1 cellular context compared by ENCODE assay signal in the genomic region with DNA sequence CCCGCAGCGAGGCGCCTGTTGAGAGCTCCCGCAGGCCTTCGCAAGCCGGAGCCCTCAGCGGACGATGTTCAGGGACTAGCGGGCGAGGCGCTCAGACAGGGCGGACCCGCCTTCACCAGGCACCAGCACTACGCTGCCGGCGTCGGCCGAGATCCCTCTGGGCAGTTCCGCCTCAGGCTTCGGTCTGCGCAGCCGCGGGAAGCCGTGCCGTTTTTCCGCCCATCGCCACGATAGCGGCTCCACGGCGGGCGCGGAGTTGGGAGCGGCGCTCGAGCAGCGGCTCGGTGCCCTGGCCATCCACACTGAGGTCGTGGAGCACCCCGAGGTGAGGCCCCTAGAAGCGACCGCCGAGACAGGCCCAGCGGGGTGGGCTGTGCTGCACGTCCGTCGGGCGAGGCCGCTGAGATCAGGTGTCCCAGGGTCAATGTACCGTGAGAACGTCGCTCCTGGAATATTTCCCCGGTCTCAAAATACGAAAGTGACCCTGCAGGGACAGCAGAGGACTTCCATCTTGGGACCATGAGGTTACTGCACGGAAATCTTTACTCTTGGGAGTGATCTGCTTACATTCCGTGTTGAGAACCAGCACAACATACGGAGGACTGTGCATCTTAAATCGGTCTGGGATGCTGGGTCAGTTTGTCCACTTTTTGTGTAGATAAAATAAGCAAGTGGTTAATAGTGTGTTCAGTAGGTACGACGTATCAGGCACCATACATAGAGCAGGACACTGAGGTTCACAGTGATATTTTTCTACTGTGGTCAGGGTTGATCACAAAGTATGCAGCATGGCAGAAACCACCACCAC.
TF ChIP-seq lines count a peak whose summit lies in the region.

No MANE protein-coding gene starts in this region.

TF ChIP-seq in A549, 52 proteins besides CTCF, POLR2A, EP300 and RAD21 (continued from another document):
- TF ChIP-seq ZNF302 (CRISPR knock-in tag; IDR thresholded peaks at IDR 0.05) (no peak), RFX5 (IDR thresholded peaks at IDR 0.05) (no peak), EHF (CRISPR knock-in tag; IDR thresholded peaks at IDR 0.05) (0 out of 2 replicates have a peak, but pooled peaks have one; percentile 22), NR3C1 (IDR thresholded peaks at IDR 0.05) (no peak), JUN (IDR thresholded peaks at IDR 0.05) (peak; percentile 75 to 97; a peak in 4 of 5 replicates), NPAS2 (CRISPR knock-in tag; IDR thresholded peaks at IDR 0.05; ENCODE audit: borderline replicate concordance) (no peak), SREBF2 (IDR thresholded peaks at IDR 0.05) (no peak), BHLHE40 (IDR thresholded peaks at IDR 0.05; ENCODE audit: low read depth, low read length) (no peak), KDM1A (IDR thresholded peaks at IDR 0.05; ENCODE audit: low read depth) (no peak), CHD2 (IDR thresholded peaks at IDR 0.05; ENCODE audit: low read length, partially characterized antibody) (no peak), ZSCAN20 (CRISPR knock-in tag; IDR thresholded peaks at IDR 0.05) (no peak), RCOR1 (IDR thresholded peaks at IDR 0.05; ENCODE audit: low read depth, low read length) (no peak), HOXA7 (CRISPR knock-in tag; IDR thresholded peaks at IDR 0.05) (no peak), RARB (CRISPR knock-in tag; IDR thresholded peaks at IDR 0.05) (no peak), GATA3 (IDR thresholded peaks at IDR 0.05; ENCODE audit: borderline replicate concordance) (no peak), HOXB5 (CRISPR knock-in tag; IDR thresholded peaks at IDR 0.05) (no peak), ESRRA (IDR thresholded peaks at IDR 0.05; ENCODE audit: borderline replicate concordance, low read length) (no peak)
- TF ChIP-seq, protein P1, sequence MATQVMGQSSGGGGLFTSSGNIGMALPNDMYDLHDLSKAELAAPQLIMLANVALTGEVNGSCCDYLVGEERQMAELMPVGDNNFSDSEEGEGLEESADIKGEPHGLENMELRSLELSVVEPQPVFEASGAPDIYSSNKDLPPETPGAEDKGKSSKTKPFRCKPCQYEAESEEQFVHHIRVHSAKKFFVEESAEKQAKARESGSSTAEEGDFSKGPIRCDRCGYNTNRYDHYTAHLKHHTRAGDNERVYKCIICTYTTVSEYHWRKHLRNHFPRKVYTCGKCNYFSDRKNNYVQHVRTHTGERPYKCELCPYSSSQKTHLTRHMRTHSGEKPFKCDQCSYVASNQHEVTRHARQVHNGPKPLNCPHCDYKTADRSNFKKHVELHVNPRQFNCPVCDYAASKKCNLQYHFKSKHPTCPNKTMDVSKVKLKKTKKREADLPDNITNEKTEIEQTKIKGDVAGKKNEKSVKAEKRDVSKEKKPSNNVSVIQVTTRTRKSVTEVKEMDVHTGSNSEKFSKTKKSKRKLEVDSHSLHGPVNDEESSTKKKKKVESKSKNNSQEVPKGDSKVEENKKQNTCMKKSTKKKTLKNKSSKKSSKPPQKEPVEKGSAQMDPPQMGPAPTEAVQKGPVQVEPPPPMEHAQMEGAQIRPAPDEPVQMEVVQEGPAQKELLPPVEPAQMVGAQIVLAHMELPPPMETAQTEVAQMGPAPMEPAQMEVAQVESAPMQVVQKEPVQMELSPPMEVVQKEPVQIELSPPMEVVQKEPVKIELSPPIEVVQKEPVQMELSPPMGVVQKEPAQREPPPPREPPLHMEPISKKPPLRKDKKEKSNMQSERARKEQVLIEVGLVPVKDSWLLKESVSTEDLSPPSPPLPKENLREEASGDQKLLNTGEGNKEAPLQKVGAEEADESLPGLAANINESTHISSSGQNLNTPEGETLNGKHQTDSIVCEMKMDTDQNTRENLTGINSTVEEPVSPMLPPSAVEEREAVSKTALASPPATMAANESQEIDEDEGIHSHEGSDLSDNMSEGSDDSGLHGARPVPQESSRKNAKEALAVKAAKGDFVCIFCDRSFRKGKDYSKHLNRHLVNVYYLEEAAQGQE (IDR thresholded peaks at IDR 0.05), result no peak; the same call in 1 of the 2 replicates
- TF ChIP-seq, protein P2, sequence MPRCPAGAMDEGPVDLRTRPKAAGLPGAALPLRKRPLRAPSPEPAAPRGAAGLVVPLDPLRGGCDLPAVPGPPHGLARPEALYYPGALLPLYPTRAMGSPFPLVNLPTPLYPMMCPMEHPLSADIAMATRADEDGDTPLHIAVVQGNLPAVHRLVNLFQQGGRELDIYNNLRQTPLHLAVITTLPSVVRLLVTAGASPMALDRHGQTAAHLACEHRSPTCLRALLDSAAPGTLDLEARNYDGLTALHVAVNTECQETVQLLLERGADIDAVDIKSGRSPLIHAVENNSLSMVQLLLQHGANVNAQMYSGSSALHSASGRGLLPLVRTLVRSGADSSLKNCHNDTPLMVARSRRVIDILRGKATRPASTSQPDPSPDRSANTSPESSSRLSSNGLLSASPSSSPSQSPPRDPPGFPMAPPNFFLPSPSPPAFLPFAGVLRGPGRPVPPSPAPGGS (IDR thresholded peaks at IDR 0.05), result peak; percentile 79
- TF ChIP-seq, protein P3, sequence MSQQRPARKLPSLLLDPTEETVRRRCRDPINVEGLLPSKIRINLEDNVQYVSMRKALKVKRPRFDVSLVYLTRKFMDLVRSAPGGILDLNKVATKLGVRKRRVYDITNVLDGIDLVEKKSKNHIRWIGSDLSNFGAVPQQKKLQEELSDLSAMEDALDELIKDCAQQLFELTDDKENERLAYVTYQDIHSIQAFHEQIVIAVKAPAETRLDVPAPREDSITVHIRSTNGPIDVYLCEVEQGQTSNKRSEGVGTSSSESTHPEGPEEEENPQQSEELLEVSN (IDR thresholded peaks at IDR 0.05; ENCODE audit: borderline replicate concordance, low read depth), result peak; percentile 85
- TF ChIP-seq, protein P4, sequence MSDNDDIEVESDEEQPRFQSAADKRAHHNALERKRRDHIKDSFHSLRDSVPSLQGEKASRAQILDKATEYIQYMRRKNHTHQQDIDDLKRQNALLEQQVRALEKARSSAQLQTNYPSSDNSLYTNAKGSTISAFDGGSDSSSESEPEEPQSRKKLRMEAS (IDR thresholded peaks at IDR 0.05), result peak; percentile 91
- TF ChIP-seq, protein P5, sequence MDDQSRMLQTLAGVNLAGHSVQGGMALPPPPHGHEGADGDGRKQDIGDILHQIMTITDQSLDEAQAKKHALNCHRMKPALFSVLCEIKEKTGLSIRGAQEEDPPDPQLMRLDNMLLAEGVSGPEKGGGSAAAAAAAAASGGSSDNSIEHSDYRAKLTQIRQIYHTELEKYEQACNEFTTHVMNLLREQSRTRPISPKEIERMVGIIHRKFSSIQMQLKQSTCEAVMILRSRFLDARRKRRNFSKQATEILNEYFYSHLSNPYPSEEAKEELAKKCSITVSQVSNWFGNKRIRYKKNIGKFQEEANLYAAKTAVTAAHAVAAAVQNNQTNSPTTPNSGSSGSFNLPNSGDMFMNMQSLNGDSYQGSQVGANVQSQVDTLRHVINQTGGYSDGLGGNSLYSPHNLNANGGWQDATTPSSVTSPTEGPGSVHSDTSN (IDR thresholded peaks at IDR 0.05), result no peak
- TF ChIP-seq, protein P6, sequence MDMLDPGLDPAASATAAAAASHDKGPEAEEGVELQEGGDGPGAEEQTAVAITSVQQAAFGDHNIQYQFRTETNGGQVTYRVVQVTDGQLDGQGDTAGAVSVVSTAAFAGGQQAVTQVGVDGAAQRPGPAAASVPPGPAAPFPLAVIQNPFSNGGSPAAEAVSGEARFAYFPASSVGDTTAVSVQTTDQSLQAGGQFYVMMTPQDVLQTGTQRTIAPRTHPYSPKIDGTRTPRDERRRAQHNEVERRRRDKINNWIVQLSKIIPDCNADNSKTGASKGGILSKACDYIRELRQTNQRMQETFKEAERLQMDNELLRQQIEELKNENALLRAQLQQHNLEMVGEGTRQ (IDR thresholded peaks at IDR 0.05), result 0 out of 2 replicates have a peak, but pooled peaks have one; percentile 6
